In the genomic region with DNA sequence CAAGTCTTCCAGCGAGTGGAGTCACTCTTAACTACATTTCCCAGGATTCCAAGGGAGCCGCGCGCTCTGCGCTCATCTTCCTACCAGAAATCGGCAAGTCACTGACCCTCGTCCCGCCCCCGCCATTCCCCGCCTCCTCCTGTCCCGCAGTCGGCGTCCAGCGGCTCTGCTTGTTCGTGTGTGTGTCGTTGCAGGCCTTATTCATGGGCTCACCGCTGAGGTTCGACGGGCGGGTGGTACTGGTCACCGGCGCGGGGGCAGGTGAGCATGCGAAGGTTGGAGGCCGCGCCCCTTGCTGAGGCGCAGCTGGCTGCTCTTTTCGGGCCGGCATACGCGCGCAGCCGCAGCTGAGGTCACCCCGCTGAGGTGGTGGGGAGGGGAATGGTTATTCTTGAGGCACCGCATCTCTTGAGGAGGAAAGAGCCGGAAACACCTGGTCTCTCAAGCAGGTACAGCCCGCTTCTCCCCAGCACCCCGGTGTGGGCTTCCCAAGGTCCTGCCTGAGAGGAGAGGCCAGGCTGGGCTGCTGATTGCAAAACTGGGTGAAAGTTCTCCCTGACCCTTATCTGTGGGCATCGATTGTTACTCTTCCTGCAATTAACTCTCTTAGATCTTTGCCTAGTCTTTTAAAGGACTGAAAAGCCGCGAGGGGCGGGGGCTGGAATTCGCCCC, we compare ENCODE assay signal across 8 cellular contexts.
A peak's percentile ranks its signal among the peaks of the same experiment; 100 is the strongest.
DNase-seq lines count a peak whose midpoint lies in the region; ATAC-seq and FAIRE-seq lines count a peak whose summit lies in the region.

A gene with protein sequence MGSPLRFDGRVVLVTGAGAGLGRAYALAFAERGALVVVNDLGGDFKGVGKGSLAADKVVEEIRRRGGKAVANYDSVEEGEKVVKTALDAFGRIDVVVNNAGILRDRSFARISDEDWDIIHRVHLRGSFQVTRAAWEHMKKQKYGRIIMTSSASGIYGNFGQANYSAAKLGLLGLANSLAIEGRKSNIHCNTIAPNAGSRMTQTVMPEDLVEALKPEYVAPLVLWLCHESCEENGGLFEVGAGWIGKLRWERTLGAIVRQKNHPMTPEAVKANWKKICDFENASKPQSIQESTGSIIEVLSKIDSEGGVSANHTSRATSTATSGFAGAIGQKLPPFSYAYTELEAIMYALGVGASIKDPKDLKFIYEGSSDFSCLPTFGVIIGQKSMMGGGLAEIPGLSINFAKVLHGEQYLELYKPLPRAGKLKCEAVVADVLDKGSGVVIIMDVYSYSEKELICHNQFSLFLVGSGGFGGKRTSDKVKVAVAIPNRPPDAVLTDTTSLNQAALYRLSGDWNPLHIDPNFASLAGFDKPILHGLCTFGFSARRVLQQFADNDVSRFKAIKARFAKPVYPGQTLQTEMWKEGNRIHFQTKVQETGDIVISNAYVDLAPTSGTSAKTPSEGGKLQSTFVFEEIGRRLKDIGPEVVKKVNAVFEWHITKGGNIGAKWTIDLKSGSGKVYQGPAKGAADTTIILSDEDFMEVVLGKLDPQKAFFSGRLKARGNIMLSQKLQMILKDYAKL (plus strand): TSS at position 125 of the 672 bp plus-strand sequence. CDS start 79 bp downstream, at position 204.

- peak; percentile 65 for FAIRE-seq in islet of Langerhans (lab: Jason Lieb, UNC)

- DNase-seq in AG08395 (ENCODE audit: low spot score) (peak; percentile 89), NCI-H226 (peak; percentile 84)
- peak; percentile 64 to 68 (median 66) for DNase-seq in activated CD4-positive, CD25-positive, alpha-beta regulatory T cell (lab: John Stamatoyannopoulos, UW)
- DNase-seq in central memory CD4-positive, alpha-beta T cell: peak; percentile 84
- peak; percentile 74 for DNase-seq in stimulated activated CD4-positive, alpha-beta T cell treated with anti-CD3 and anti-CD28 coated beads, Interleukin-12 subunit alpha, Interleukin-12 subunit beta, amount 100 ng/mL, for 4 hours

- ATAC-seq in GM18909 (IDR thresholded peaks at IDR 0.05; ENCODE audit: poor library complexity, unreplicated experiment) (peak; percentile 98), HG03175 (IDR thresholded peaks at IDR 0.05; ENCODE audit: unreplicated experiment) (peak; percentile 98)

Comparison
In these comparisons a context has a peak if more than half of its experiments do, and no peak if none do; other contexts are left out.
1. Peak in every context shown above with its lines: DNase-seq and ATAC-seq.